19 cellular contexts compared by ENCODE assay signal in the genomic region with DNA sequence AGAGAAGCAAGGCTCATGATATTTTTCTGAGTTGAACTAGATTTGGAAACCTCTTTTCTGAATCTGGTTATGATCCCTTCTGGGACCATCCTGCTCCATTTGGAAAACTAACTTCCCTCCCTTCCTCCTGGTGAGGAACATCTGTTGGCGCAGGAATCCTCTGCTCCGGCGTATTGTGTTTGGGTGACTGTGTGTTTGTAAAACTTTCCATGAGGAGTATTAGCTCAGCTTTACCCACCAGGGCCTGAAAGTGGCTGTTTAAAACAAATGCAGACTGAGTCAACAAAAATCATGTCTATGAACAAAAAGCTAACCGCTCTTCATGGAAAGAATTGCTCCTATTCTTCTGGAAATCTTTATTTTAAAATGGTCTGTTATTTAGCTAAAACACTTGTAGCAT. TPM values are rescaled to one million over a fixed set of nuclear protein-coding genes. Genes with fewer than 3 reads are reported as not detected.
A peak's percentile ranks its signal among the peaks of the same experiment; 100 is the strongest.
DNase-seq lines count a peak whose midpoint lies in the region; ATAC-seq, FAIRE-seq and TF ChIP-seq lines count a peak whose summit lies in the region.
"Had no signal": no experiment of that assay in that cellular context is flagged by ENCODE, and none has a peak within 500 bp of the region (broad histone marks: within the 10 kb centered on the region; RNA-seq: fewer than 3 reads in every experiment).

No MANE protein-coding gene starts in this region.

- H3K79me2 ChIP-seq in GM23248 (ENCODE audit: insufficient read depth) (no peaks in the 10 kb centered on the region), fibroblast of lung (ENCODE audit: control insufficient read depth, insufficient read depth, low read length) (no peaks in the 10 kb centered on the region)

- CTCF ChIA-PET in activated CD8-positive, alpha-beta T cell treated with anti-CD3 and anti-CD28 coated beads, Interleukin-2, amount 10 ng/mL, durations not matched to agents 7 days and 5 days (lab: Charles Lee) = interaction anchor here (1.2 to 3.4 kb wide), 4 partner anchors 11 to 57 kb away, joined by 3 to 26 read pairs (median 4); no protein-coding TSS in a partner anchor

- H3K27ac ChIP-seq in GM23248 (no peak overlapping the region), fibroblast of lung (ENCODE audit: insufficient read depth, low read length) (no peak overlapping the region), testis (peak overlapping the region; percentile 81 to 88)
- H3K27ac ChIP-seq: epithelial cell of prostate had no signal

- no peaks in the 10 kb centered on the region for H3F3A ChIP-seq in GM23248 (ENCODE audit: insufficient read depth)

- H3K4me3 Mint-ChIP-seq in activated CD8-positive, alpha-beta T cell treated with anti-CD3 and anti-CD28 coated beads, Interleukin-2, amount 10 ng/mL, durations not matched to agents 7 days and 5 days = no peak overlapping the region
- H3K4me3 Mint-ChIP-seq: activated CD4-positive, alpha-beta memory T cell treated with anti-CD3 and anti-CD28 coated beads for 36 hours; naive thymus-derived CD8-positive, alpha-beta T cell had no signal

- H3K27ac Mint-ChIP-seq in activated CD8-positive, alpha-beta T cell treated with anti-CD3 and anti-CD28 coated beads, Interleukin-2, amount 10 ng/mL, durations not matched to agents 7 days and 5 days = no peak overlapping the region
- H3K27ac Mint-ChIP-seq: activated CD4-positive, alpha-beta memory T cell treated with anti-CD3 and anti-CD28 coated beads for 36 hours; activated T-helper 2 cell treated with anti-CD3 and anti-CD28 coated beads, Interferon-gamma antibody, Interleukin-2, Interleukin-4, amounts not matched to agents 10 μg/mL and 5 μg/mL and 100 μg/mL, durations not matched to agents 14 hours and 24 hours and 36 hours had no signal

- H3K4me3 ChIP-seq in GM23248 = no peak overlapping the region
- peak overlapping the region in 1 of 4 experiments; percentile 1 for H3K4me3 ChIP-seq in fibroblast of lung (replicated peaks in 1 of 4; ENCODE audit: control extremely low read depth in 1 of 4, insufficient read depth in 1 of 4, low read depth in 3 of 4, low read length in 4 of 4)
- H3K4me3 ChIP-seq in mucosa of descending colon = no peak overlapping the region
- H3K4me3 ChIP-seq in testis = no peak overlapping the region

- POLR2A ChIA-PET in activated CD8-positive, alpha-beta T cell treated with anti-CD3 and anti-CD28 coated beads, Interleukin-2, amount 10 ng/mL, durations not matched to agents 7 days and 5 days (lab: Charles Lee) = no interaction called here

- H3K9me3 ChIP-seq in GM23248 (ENCODE audit: low read depth) (no peaks in the 10 kb centered on the region), fibroblast of lung (ENCODE audit: control insufficient read depth, insufficient read depth, low read depth, low read length) (no peaks in the 10 kb centered on the region), mucosa of descending colon (no peaks in the 10 kb centered on the region), testis (no peaks in the 10 kb centered on the region)

- no peaks in the 10 kb centered on the region for H3K9me2 ChIP-seq in GM23248 (ENCODE audit: insufficient read depth)

- H2AFZ ChIP-seq in GM23248 = peak overlapping the region; percentile 2; the same call in 1 of the 2 replicates
- no peak overlapping the region for H2AFZ ChIP-seq in fibroblast of lung (ENCODE audit: low read length)

- no peak for FAIRE-seq in RCC 7860 (lab: Jason Lieb, UNC)
- FAIRE-seq: G401.6 had no signal

- H3K9ac ChIP-seq in GM23248 (no peak overlapping the region), fibroblast of lung (ENCODE audit: insufficient read depth, low read length) (no peak overlapping the region)

- in situ Hi-C loops in GM23248 (cut with MboI) = no loop called here

- intact Hi-C loops in mucosa of descending colon (cut with DNase I, micrococcal nuclease) (no loop called here), testis (cut with DNase I; ENCODE audit: low total_unique reads) (no loop called here)

- no peaks in the 10 kb centered on the region for H3K27me3 Mint-ChIP-seq in activated CD8-positive, alpha-beta T cell treated with anti-CD3 and anti-CD28 coated beads, Interleukin-2, amount 10 ng/mL, durations not matched to agents 7 days and 5 days (ENCODE audit: low read depth)
- H3K27me3 Mint-ChIP-seq: activated CD4-positive, alpha-beta memory T cell treated with anti-CD3 and anti-CD28 coated beads for 36 hours; naive thymus-derived CD8-positive, alpha-beta T cell had no signal

- DNase-seq in GM23248 (peak; percentile 59), fibroblast of lung (ENCODE audit: low read depth in 2 of 2) (no peak), mucosa of descending colon (no peak), testis (peak; percentile 58), RCC 7860 (ENCODE audit: low spot score) (no peak), NCI-H1694 (lab: John Stamatoyannopoulos, UW) (no peak)
- DNase-seq in activated CD8-positive, alpha-beta T cell treated with anti-CD3 and anti-CD28 coated beads, Interleukin-2, amount 10 ng/mL, durations not matched to agents 7 days and 5 days = no peak
- DNase-seq: activated CD4-positive, alpha-beta memory T cell treated with anti-CD3 and anti-CD28 coated beads for 36 hours; amniotic stem cell; HCEC 1CT; naive thymus-derived CD8-positive, alpha-beta T cell; NCI-H2081 treated with DMSO at 0.1 percent for 48 hours; stimulated activated CD4-positive, alpha-beta T cell treated with anti-CD3 and anti-CD28 coated beads, Interleukin-1b, Interleukin-23, amount 100 ng/mL, for 48 hours; trophoblast cell had no signal

- TF ChIP-seq CTCF in fibroblast of lung (conservative IDR thresholded peaks at IDR 0.05 in 1 of 2, IDR thresholded peaks at IDR 0.05 in 1 of 2; ENCODE audit: low read depth in 1 of 2, low read length in 2 of 2) = no peak
- no peak for TF ChIP-seq CTCF in mucosa of descending colon (IDR thresholded peaks at IDR 0.05)
- TF ChIP-seq CTCF in testis (IDR thresholded peaks at IDR 0.05) = no peak

- H3K9me3 Mint-ChIP-seq in activated CD8-positive, alpha-beta T cell treated with anti-CD3 and anti-CD28 coated beads, Interleukin-2, amount 10 ng/mL, durations not matched to agents 7 days and 5 days (ENCODE audit: insufficient read depth) = no peaks in the 10 kb centered on the region
- H3K9me3 Mint-ChIP-seq: activated CD4-positive, alpha-beta memory T cell treated with anti-CD3 and anti-CD28 coated beads for 36 hours; activated T-helper 2 cell treated with anti-CD3 and anti-CD28 coated beads, Interferon-gamma antibody, Interleukin-2, Interleukin-4, amounts not matched to agents 10 μg/mL and 5 μg/mL and 100 μg/mL, durations not matched to agents 14 hours and 24 hours and 36 hours; naive thymus-derived CD8-positive, alpha-beta T cell had no signal

- peaks cover 8% of the 10 kb centered on the region for H3K36me3 Mint-ChIP-seq in activated CD8-positive, alpha-beta T cell treated with anti-CD3 and anti-CD28 coated beads, Interleukin-2, amount 10 ng/mL, durations not matched to agents 7 days and 5 days (ENCODE audit: low read depth)
- H3K36me3 Mint-ChIP-seq: activated CD4-positive, alpha-beta memory T cell treated with anti-CD3 and anti-CD28 coated beads for 36 hours had no signal

- no peak for TF ChIP-seq POLR2A in testis (IDR thresholded peaks at IDR 0.05)

- H3K4me1 ChIP-seq in GM23248 (ENCODE audit: insufficient read depth) (no peaks in the 10 kb centered on the region), fibroblast of lung (ENCODE audit: control insufficient read depth, extremely low read depth, insufficient read depth, low read length) (peaks cover 2% of the 10 kb centered on the region), mucosa of descending colon (ENCODE audit: low read depth) (peaks cover 11% of the 10 kb centered on the region), testis (peaks cover 50% of the 10 kb centered on the region)

- no peaks in the 10 kb centered on the region for H3K4me1 Mint-ChIP-seq in activated CD8-positive, alpha-beta T cell treated with anti-CD3 and anti-CD28 coated beads, Interleukin-2, amount 10 ng/mL, durations not matched to agents 7 days and 5 days (ENCODE audit: low read depth)

- no peaks in the 10 kb centered on the region for H3K36me3 ChIP-seq in GM23248 (ENCODE audit: low read depth)
- H3K36me3 ChIP-seq in fibroblast of lung (ENCODE audit: control insufficient read depth, insufficient read depth, low read length) = no peaks in the 10 kb centered on the region
- no peaks in the 10 kb centered on the region for H3K36me3 ChIP-seq in mucosa of descending colon (ENCODE audit: low read depth)
- H3K36me3 ChIP-seq in testis (ENCODE audit: low read depth, missing control alignments) = no peaks in the 10 kb centered on the region

- 43 to 46% methylated on average over 4 of the region's 4 CpGs for WGBS in GM23248 (ENCODE audit: low coverage in 1 of 2, low lambda C conversion rate in 2 of 2, missing lambda C conversion rate in 2 of 2), 2 experiments
- WGBS in testis, 2 donors = 52 to 57% methylated on average over 4 of the region's 4 CpGs

- H3K27me3 ChIP-seq in GM23248 (replicated peaks; ENCODE audit: insufficient read depth) (no peaks in the 10 kb centered on the region), fibroblast of lung (ENCODE audit: control insufficient read depth, insufficient read depth, low read length) (no peaks in the 10 kb centered on the region), testis (no peaks in the 10 kb centered on the region)

- H4K20me1 ChIP-seq in GM23248 (ENCODE audit: insufficient read depth) (no peaks in the 10 kb centered on the region), fibroblast of lung (ENCODE audit: control insufficient read depth, extremely low read depth, insufficient read depth, low read length) (no peaks in the 10 kb centered on the region)

- no peak overlapping the region for H3K4me2 ChIP-seq in GM23248 (ENCODE audit: unreplicated experiment)
- peak overlapping the region; percentile 23 for H3K4me2 ChIP-seq in fibroblast of lung (ENCODE audit: extremely low read depth, insufficient read depth, low read length)

- ATAC-seq in mucosa of descending colon (peak; percentile 16), GM21360 (IDR thresholded peaks at IDR 0.05; ENCODE audit: unreplicated experiment) (no peak)
- no peak for ATAC-seq in activated CD8-positive, alpha-beta T cell treated with anti-CD3 and anti-CD28 coated beads, Interleukin-2, amount 10 ng/mL, durations not matched to agents 7 days and 5 days
- ATAC-seq: left lobe of liver; naive thymus-derived CD8-positive, alpha-beta T cell had no signal

RNA-seq across cellular contexts. Expression of a gene that starts 17.7 kb away (rescaled TPM):
- 1.4 and 2.1 TPM in 2 replicates for total RNA-seq in GM23248 (2014; rRNA removed; shearing (Covaris generic))
- polyA plus RNA-seq in GM23248 (2016; fragmentation: Nextera tagmentation; extraction: Ambion mirVana) = 0.34 and 0.60 TPM in 2 replicates
- total RNA-seq in fibroblast of lung = 4.4 and 8.3 TPM in 2 replicates
- 1.2 and 2.5 TPM in 2 replicates for polyA plus RNA-seq in fibroblast of lung
- polyA plus RNA-seq in fibroblast of lung (2012) = 0.98 and 2.6 TPM in 2 replicates
- polyA minus RNA-seq in fibroblast of lung (ENCODE audit: low replicate concordance) = 7.0 and 11.0 TPM in 2 replicates
- total RNA-seq in mucosa of descending colon = 10 to 100 TPM in 1 of 3 donors, 1 to 10 TPM in 2; 6.1 to 42.8 (median 8.5) TPM
- total RNA-seq in testis = 100 to 1,000 TPM; 132 to 137 TPM
- polyA plus RNA-seq in testis (ENCODE audit: insufficient read depth, low read depth, low replicate concordance) = 41.1 TPM
- 10 to 100 TPM; 12.8 to 13.0 TPM for total RNA-seq in activated CD8-positive, alpha-beta T cell treated with anti-CD3 and anti-CD28 coated beads, Interleukin-2, amount 10 ng/mL, durations not matched to agents 7 days and 5 days

RNA-seq across cellular contexts. Expression of a gene that starts 44.5 kb away (rescaled TPM):
- total RNA-seq in GM23248 (2014; rRNA removed; shearing (Covaris generic)) = 41.9 and 47.8 TPM in 2 replicates
- polyA plus RNA-seq in GM23248 (2016; fragmentation: Nextera tagmentation; extraction: Ambion mirVana) (22.1 and 26.7 TPM in 2 replicates), fibroblast of lung (26.2 and 30.4 TPM in 2 replicates), testis (ENCODE audit: insufficient read depth, low read depth, low replicate concordance) (21.5 TPM)
- total RNA-seq in fibroblast of lung (19.8 and 25.3 TPM in 2 replicates), mucosa of descending colon (10 to 100 TPM; 11.7 to 16.5 (median 13.4) TPM), testis (10 to 100 TPM; 24.4 to 33.5 TPM)
- polyA plus RNA-seq in fibroblast of lung (2012) = 13.6 and 18.3 TPM in 2 replicates
- polyA minus RNA-seq in fibroblast of lung (ENCODE audit: low replicate concordance) = 2.0 and 2.6 TPM in 2 replicates
- 10 to 100 TPM; 42.2 to 44.7 TPM for total RNA-seq in activated CD8-positive, alpha-beta T cell treated with anti-CD3 and anti-CD28 coated beads, Interleukin-2, amount 10 ng/mL, durations not matched to agents 7 days and 5 days

RNA-seq across cellular contexts. Expression of a gene that starts 44.5 kb away (rescaled TPM):
- 15.1 and 18.1 TPM in 2 replicates for total RNA-seq in GM23248 (2014; rRNA removed; shearing (Covaris generic))
- 14.1 and 14.4 TPM in 2 replicates for polyA plus RNA-seq in GM23248 (2016; fragmentation: Nextera tagmentation; extraction: Ambion mirVana)
- total RNA-seq in fibroblast of lung = 10.3 and 13.9 TPM in 2 replicates
- 17.1 and 19.3 TPM in 2 replicates for polyA plus RNA-seq in fibroblast of lung
- 10.3 and 11.3 TPM in 2 replicates for polyA plus RNA-seq in fibroblast of lung (2012)
- polyA minus RNA-seq in fibroblast of lung (ENCODE audit: low replicate concordance) = 5.5 and 7.4 TPM in 2 replicates
- total RNA-seq in mucosa of descending colon = 10 to 100 TPM; 24.1 to 30.9 (median 26.6) TPM
- total RNA-seq in testis = 10 to 100 TPM; 26.7 to 35.4 TPM
- polyA plus RNA-seq in testis (ENCODE audit: insufficient read depth, low read depth, low replicate concordance) = 15.5 TPM
- total RNA-seq in activated CD8-positive, alpha-beta T cell treated with anti-CD3 and anti-CD28 coated beads, Interleukin-2, amount 10 ng/mL, durations not matched to agents 7 days and 5 days = 10 to 100 TPM; 28.2 to 30.4 TPM

Comparison
In these comparisons a context has a peak if more than half of its experiments do, and no peak if none do; other contexts are left out.
1. DNase-seq: peak in GM23248 (single experiment) and testis (single experiment); none in fibroblast of lung (0 of 2), mucosa of descending colon (0 of 3), RCC 7860 (single experiment), NCI-H1694 (single experiment) and activated CD8-positive, alpha-beta T cell treated with anti-CD3 and anti-CD28 coated beads, Interleukin-2, amount 10 ng/mL, durations not matched to agents 7 days and 5 days (single experiment).
2. H3K27ac ChIP-seq: peak in testis (2 of 2); none in GM23248 (single experiment) and fibroblast of lung (single experiment).